Comparison of ENCODE assay signal across 18 cellular contexts in the genomic region with DNA sequence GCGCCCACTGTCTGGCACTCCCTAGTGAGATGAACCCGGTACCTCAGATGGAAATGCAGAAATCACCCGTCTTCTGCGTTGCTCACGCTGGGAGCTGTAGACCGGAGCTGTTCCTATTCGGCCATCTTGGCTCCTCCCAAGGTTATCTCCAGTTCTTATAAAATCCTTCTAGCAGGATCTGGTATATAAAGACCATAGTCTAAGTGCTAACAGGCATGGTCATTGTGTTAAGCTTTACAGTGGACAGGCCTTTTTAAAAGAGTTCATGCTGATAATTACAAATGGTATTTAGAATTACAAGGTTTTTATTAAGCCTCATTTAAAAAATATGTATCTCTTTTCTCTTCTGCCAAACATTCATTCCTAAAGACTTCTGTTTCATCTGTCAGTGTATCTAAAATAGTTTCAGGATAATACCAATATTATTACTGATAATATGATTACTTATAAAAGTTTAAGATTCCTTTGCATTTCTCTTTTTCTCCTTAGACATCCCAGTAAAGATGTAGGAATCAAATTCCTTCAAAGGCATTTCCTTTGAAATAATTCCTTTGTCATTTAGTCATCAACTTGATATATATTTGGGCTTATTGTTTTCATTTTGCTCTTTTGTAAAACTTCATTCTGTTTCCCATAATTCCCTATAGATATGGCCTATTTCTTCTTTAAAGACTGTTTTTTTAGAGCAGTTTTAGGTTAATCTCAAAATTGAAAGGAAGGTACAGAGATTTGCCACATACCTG.
"Had no signal": no experiment of that assay in that cellular context is flagged by ENCODE, and none has a peak within 500 bp of the region (broad histone marks: within the 10 kb centered on the region; RNA-seq: fewer than 3 reads in every experiment).

No MANE protein-coding gene starts in this region.

- H3K4me3 ChIP-seq: ascending aorta, cardiac muscle cell, heart left ventricle, right atrium auricular region, skin epidermis, transverse colon, vagina had no signal

- H3K27ac ChIP-seq: ascending aorta, cardiac muscle cell, heart left ventricle, right atrium auricular region, skin epidermis, transverse colon, vagina had no signal

- H3K27me3 Mint-ChIP-seq: activated CD4-positive, alpha-beta T cell treated with anti-CD3 and anti-CD28 coated beads, Interleukin-2, amount 10 ng/mL, durations not matched to agents 24 days and 14 days; activated naive CD4-positive, alpha-beta T cell treated with anti-CD3 and anti-CD28 coated beads, Interleukin-2, amount 10 ng/mL, durations not matched to agents 7 days and 5 days; activated naive CD8-positive, alpha-beta T cell treated with anti-CD3 and anti-CD28 coated beads, Interleukin-2, amount 50 U/mL, for 24 hours; progenitor cell of endocrine pancreas; stimulated activated naive CD8-positive, alpha-beta T cell treated with anti-CD3 and anti-CD28 coated beads, Interleukin-15, Interleukin-2, amounts not matched to agents 100 ng/mL and 50 ng/mL, for 24 hours had no signal

- DNase-seq: activated CD8-positive, alpha-beta memory T cell treated with anti-CD3 and anti-CD28 coated beads, Interleukin-2, amount 50 U/mL, for 4 hours; activated effector memory CD4-positive, alpha-beta T cell treated with Interleukin-2 at 50 U/mL for 16 hours; activated naive CD4-positive, alpha-beta T cell treated with anti-CD3 and anti-CD28 coated beads, Interleukin-2, amount 10 ng/mL, durations not matched to agents 7 days and 5 days; activated naive CD8-positive, alpha-beta T cell treated with anti-CD3 and anti-CD28 coated beads, Interleukin-2, amount 50 U/mL, for 24 hours; activated T-cell treated with anti-CD3 and anti-CD28 coated beads, Interleukin-2, amount 50 U/mL, for 4 hours; heart left ventricle; left ventricle myocardium superior; nephron progenitor cell; occipital lobe; transverse colon had no signal

- H3K4me1 ChIP-seq: ascending aorta, heart left ventricle, right atrium auricular region, transverse colon, vagina had no signal

- H3K27me3 ChIP-seq: ascending aorta, cardiac muscle cell, heart left ventricle, right atrium auricular region, transverse colon, vagina had no signal

- H3K27ac Mint-ChIP-seq: activated CD4-positive, alpha-beta T cell treated with anti-CD3 and anti-CD28 coated beads, Interleukin-2, amount 10 ng/mL, durations not matched to agents 24 days and 14 days; activated naive CD4-positive, alpha-beta T cell treated with anti-CD3 and anti-CD28 coated beads, Interleukin-2, amount 10 ng/mL, durations not matched to agents 7 days and 5 days; activated naive CD8-positive, alpha-beta T cell treated with anti-CD3 and anti-CD28 coated beads, Interleukin-2, amount 50 U/mL, for 24 hours; nephron progenitor cell; progenitor cell of endocrine pancreas; stimulated activated naive CD8-positive, alpha-beta T cell treated with anti-CD3 and anti-CD28 coated beads, Interleukin-15, Interleukin-2, amounts not matched to agents 100 ng/mL and 50 ng/mL, for 24 hours had no signal

- H3K4me1 Mint-ChIP-seq: nephron progenitor cell had no signal

- H3K9me3 Mint-ChIP-seq: activated naive CD4-positive, alpha-beta T cell treated with anti-CD3 and anti-CD28 coated beads, Interleukin-2, amount 10 ng/mL, durations not matched to agents 7 days and 5 days; activated naive CD8-positive, alpha-beta T cell treated with anti-CD3 and anti-CD28 coated beads, Interleukin-2, amount 50 U/mL, for 24 hours; activated T-cell treated with anti-CD3 and anti-CD28 coated beads, Interleukin-2, amount 50 U/mL, for 4 hours; stimulated activated naive CD8-positive, alpha-beta T cell treated with anti-CD3 and anti-CD28 coated beads, Interleukin-15, Interleukin-2, amounts not matched to agents 100 ng/mL and 50 ng/mL, for 24 hours had no signal

- ATAC-seq: activated naive CD8-positive, alpha-beta T cell treated with anti-CD3 and anti-CD28 coated beads, Interleukin-2, amount 50 U/mL, for 24 hours; activated T-cell treated with anti-CD3 and anti-CD28 coated beads, Interleukin-2, amount 50 U/mL, for 4 hours; heart left ventricle; left ventricle myocardium superior had no signal

- H3K4me3 Mint-ChIP-seq: activated CD4-positive, alpha-beta T cell treated with anti-CD3 and anti-CD28 coated beads, Interleukin-2, amount 10 ng/mL, durations not matched to agents 24 days and 14 days; activated naive CD4-positive, alpha-beta T cell treated with anti-CD3 and anti-CD28 coated beads, Interleukin-2, amount 10 ng/mL, durations not matched to agents 7 days and 5 days; activated naive CD8-positive, alpha-beta T cell treated with anti-CD3 and anti-CD28 coated beads, Interleukin-2, amount 50 U/mL, for 24 hours; activated T-cell treated with anti-CD3 and anti-CD28 coated beads, Interleukin-2, amount 50 U/mL, for 4 hours; nephron progenitor cell; stimulated activated naive CD8-positive, alpha-beta T cell treated with anti-CD3 and anti-CD28 coated beads, Interleukin-15, Interleukin-2, amounts not matched to agents 100 ng/mL and 50 ng/mL, for 24 hours had no signal

- H3K9me3 ChIP-seq: ascending aorta, heart left ventricle, right atrium auricular region, transverse colon, vagina had no signal
